ENCODE assay signal across 21 cellular contexts in the genomic region with DNA sequence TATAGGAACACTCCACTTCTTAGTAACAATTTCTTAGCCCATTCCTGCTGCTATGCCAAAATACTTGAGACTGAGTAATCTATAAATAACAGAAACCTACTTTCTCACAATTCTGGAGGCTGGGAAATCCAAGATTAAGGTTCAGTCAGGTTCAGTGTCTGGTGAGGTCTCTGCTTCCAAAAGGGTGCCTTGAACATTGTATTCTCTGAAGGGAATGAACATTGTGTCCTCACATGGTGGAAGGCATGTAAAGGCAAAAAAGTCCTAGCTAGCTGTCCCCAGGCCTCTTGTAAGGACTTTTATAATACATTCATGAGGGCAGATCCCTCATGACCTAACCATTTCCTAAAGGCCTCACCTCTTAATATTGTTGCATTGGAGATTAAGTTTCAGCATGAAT. TPM values are rescaled to one million over a fixed set of nuclear protein-coding genes. Genes with fewer than 3 reads are reported as not detected.
DNase-seq lines count a peak whose midpoint lies in the region; ATAC-seq and TF ChIP-seq lines count a peak whose summit lies in the region.
"Had no signal": no experiment of that assay in that cellular context is flagged by ENCODE, and none has a peak within 500 bp of the region (broad histone marks: within the 10 kb centered on the region; RNA-seq: fewer than 3 reads in every experiment).

No MANE protein-coding gene starts in this region.

- peak; percentile 70 for TF ChIP-seq EP300 in esophagus muscularis mucosa (IDR thresholded peaks at IDR 0.05)

- H3K4me3 ChIP-seq in esophagus muscularis mucosa = no peak overlapping the region
- H3K4me3 ChIP-seq in psoas muscle = no peak overlapping the region
- H3K4me3 ChIP-seq in uterus = no peak overlapping the region
- H3K4me3 ChIP-seq in Caco-2 (ENCODE audit: low read depth, low read length) = no peak overlapping the region
- H3K4me3 ChIP-seq: BLaER1 had no signal

- DNase-seq in activated T-cell treated with anti-CD3 and anti-CD28 coated beads, Interleukin-2, amount 50 U/mL, for 72 hours = no peak
- no peak for DNase-seq in activated T-cell treated with anti-CD3 and anti-CD28 coated beads, Interleukin-2, amount 50 U/mL, for 48 hours
- DNase-seq in esophagus muscularis mucosa (ENCODE audit: extremely low spot score) = no peak
- DNase-seq in psoas muscle = no peak
- DNase-seq in uterus = no peak
- DNase-seq in DMS 273 treated with DMSO at 0.1 percent for 48 hours (lab: John Stamatoyannopoulos, UW) = no peak
- no peak for DNase-seq in stimulated activated CD4-positive, alpha-beta T cell treated with anti-CD3 and anti-CD28 coated beads, Interleukin-2, amount 100 ng/mL, for 24 hours
- DNase-seq in Caco-2 = no peak
- DNase-seq: 8988T; activated CD8-positive, alpha-beta memory T cell treated with anti-CD3 and anti-CD28 coated beads, Interleukin-2, amount 10 ng/mL, durations not matched to agents 7 days and 5 days; activated gamma-delta T cell treated with Interleukin-2 at 50 U/mL for 16 hours; effector memory CD4-positive, alpha-beta T cell; GF-D8; H9; naive thymus-derived CD4-positive, alpha-beta T cell; NCI-H187; NCI-H446 treated with DMSO at 0.1 percent for 48 hours; SIG-M5 had no signal

- intact Hi-C loops in esophagus muscularis mucosa (cut with DNase I) (loop anchor here (5.0 kb wide), 1 partner anchor 390 kb away; no protein-coding TSS in a partner anchor), psoas muscle (cut with DNase I) (loop anchor here (5.0 kb wide), 2 partner anchors 565 to 580 kb away; no protein-coding TSS in a partner anchor), uterus (cut with DNase I; ENCODE audit: low total_unique reads) (loop anchor here (10.0 kb wide), 2 partner anchors 82 to 588 kb away; a partner anchor contains a TSS), Caco-2 (cut with micrococcal nuclease; ENCODE audit: unreplicated experiment) (loop anchor here (10.0 kb wide), 1 partner anchor 668 kb away; a partner anchor contains a TSS)

- TF ChIP-seq CTCF in esophagus muscularis mucosa (IDR thresholded peaks at IDR 0.05) (no peak), psoas muscle (IDR thresholded peaks at IDR 0.05) (no peak), uterus (IDR thresholded peaks at IDR 0.05) (no peak), Caco-2 (IDR thresholded peaks at IDR 0.05; ENCODE audit: insufficient read depth in 1 of 2, low read depth in 1 of 2, low read length in 1 of 2, severe bottlenecking in 1 of 2, unreplicated experiment in 1 of 2) (no peak)

- H3K27ac ChIP-seq in esophagus muscularis mucosa (replicated peaks in 1 of 4) (peak overlapping the region; percentile 64 to 82 (median 78)), psoas muscle (peak overlapping the region; percentile 13), uterus (peak overlapping the region; percentile 58 to 82)
- H3K27ac ChIP-seq: BLaER1 had no signal

- no peak for TF ChIP-seq POLR2A in esophagus muscularis mucosa (IDR thresholded peaks at IDR 0.05; ENCODE audit: low read depth)
- TF ChIP-seq POLR2A in uterus (IDR thresholded peaks at IDR 0.05) = no peak

- H3K4me1 ChIP-seq in esophagus muscularis mucosa (peaks cover 19 to 29% (median 21%) of the 10 kb centered on the region in 4 donors), psoas muscle (peaks cover 14% of the 10 kb centered on the region), uterus (no peaks in the 10 kb centered on the region), Caco-2 (no peaks in the 10 kb centered on the region; the same call in 1 of the 2 replicates)
- H3K4me1 ChIP-seq: BLaER1 had no signal

- H3K4me1 Mint-ChIP-seq in activated T-cell treated with anti-CD3 and anti-CD28 coated beads, Interleukin-2, amount 50 U/mL, for 72 hours (ENCODE audit: low read depth) = no peaks in the 10 kb centered on the region
- H3K4me1 Mint-ChIP-seq in Caco-2 (ENCODE audit: low read depth, unreplicated experiment) = no peaks in the 10 kb centered on the region
- H3K4me1 Mint-ChIP-seq: activated CD8-positive, alpha-beta memory T cell treated with anti-CD3 and anti-CD28 coated beads, Interleukin-2, amount 10 ng/mL, durations not matched to agents 7 days and 5 days; H9 had no signal

- H3K36me3 ChIP-seq in esophagus muscularis mucosa (no peaks in the 10 kb centered on the region), psoas muscle (ENCODE audit: insufficient read depth in 1 of 2, low read depth in 1 of 2) (no peaks in the 10 kb centered on the region), uterus (no peaks in the 10 kb centered on the region), Caco-2 (ENCODE audit: control insufficient read depth, insufficient read depth, low read length) (no peaks in the 10 kb centered on the region)
- H3K36me3 ChIP-seq: BLaER1 had no signal

- CTCF ChIA-PET in Caco-2 (lab: Charles Lee) = no interaction called here

- H3K27ac Mint-ChIP-seq in activated T-cell treated with anti-CD3 and anti-CD28 coated beads, Interleukin-2, amount 50 U/mL, for 72 hours = peak overlapping the region; percentile 18
- no peak overlapping the region for H3K27ac Mint-ChIP-seq in Caco-2 (ENCODE audit: unreplicated experiment)
- H3K27ac Mint-ChIP-seq: activated CD8-positive, alpha-beta memory T cell treated with anti-CD3 and anti-CD28 coated beads, Interleukin-2, amount 10 ng/mL, durations not matched to agents 7 days and 5 days; H9 had no signal

- H3K9me3 ChIP-seq in esophagus muscularis mucosa (no peaks in the 10 kb centered on the region), psoas muscle (no peaks in the 10 kb centered on the region), uterus (no peaks in the 10 kb centered on the region), Caco-2 (no peaks in the 10 kb centered on the region)
- H3K9me3 ChIP-seq: BLaER1 had no signal

- H3K27me3 ChIP-seq in esophagus muscularis mucosa = no peaks in the 10 kb centered on the region
- H3K27me3 ChIP-seq in psoas muscle (ENCODE audit: insufficient read depth in 3 of 3, low read length in 2 of 3) = no peaks in the 10 kb centered on the region
- no peaks in the 10 kb centered on the region for H3K27me3 ChIP-seq in uterus
- H3K27me3 ChIP-seq in Caco-2 (replicated peaks; ENCODE audit: control insufficient read depth, insufficient read depth, low read length) = no peaks in the 10 kb centered on the region
- H3K27me3 ChIP-seq: BLaER1 had no signal

- no peaks in the 10 kb centered on the region for H3K27me3 Mint-ChIP-seq in activated T-cell treated with anti-CD3 and anti-CD28 coated beads, Interleukin-2, amount 50 U/mL, for 72 hours (ENCODE audit: low read depth)
- no peaks in the 10 kb centered on the region for H3K27me3 Mint-ChIP-seq in Caco-2 (ENCODE audit: insufficient read depth, unreplicated experiment)
- H3K27me3 Mint-ChIP-seq: activated CD8-positive, alpha-beta memory T cell treated with anti-CD3 and anti-CD28 coated beads, Interleukin-2, amount 10 ng/mL, durations not matched to agents 7 days and 5 days; naive thymus-derived CD4-positive, alpha-beta T cell had no signal

- POLR2A ChIA-PET in Caco-2 (lab: Charles Lee) = no interaction called here

- no peaks in the 10 kb centered on the region for H3K36me3 Mint-ChIP-seq in activated T-cell treated with anti-CD3 and anti-CD28 coated beads, Interleukin-2, amount 50 U/mL, for 72 hours (ENCODE audit: insufficient read depth in 2 of 2)
- no peaks in the 10 kb centered on the region for H3K36me3 Mint-ChIP-seq in Caco-2 (ENCODE audit: insufficient read depth, unreplicated experiment)
- H3K36me3 Mint-ChIP-seq: activated CD8-positive, alpha-beta memory T cell treated with anti-CD3 and anti-CD28 coated beads, Interleukin-2, amount 10 ng/mL, durations not matched to agents 7 days and 5 days; naive thymus-derived CD4-positive, alpha-beta T cell had no signal

- no peak overlapping the region for H3K4me3 Mint-ChIP-seq in activated T-cell treated with anti-CD3 and anti-CD28 coated beads, Interleukin-2, amount 50 U/mL, for 72 hours
- H3K4me3 Mint-ChIP-seq in Caco-2 (ENCODE audit: unreplicated experiment) = no peak overlapping the region
- H3K4me3 Mint-ChIP-seq: activated CD8-positive, alpha-beta memory T cell treated with anti-CD3 and anti-CD28 coated beads, Interleukin-2, amount 10 ng/mL, durations not matched to agents 7 days and 5 days; H9; naive thymus-derived CD4-positive, alpha-beta T cell had no signal

- H3K9me3 Mint-ChIP-seq in activated T-cell treated with anti-CD3 and anti-CD28 coated beads, Interleukin-2, amount 50 U/mL, for 72 hours = no peaks in the 10 kb centered on the region
- H3K9me3 Mint-ChIP-seq in Caco-2 (ENCODE audit: unreplicated experiment) = no peaks in the 10 kb centered on the region
- H3K9me3 Mint-ChIP-seq: H9; naive thymus-derived CD4-positive, alpha-beta T cell had no signal

- no TSS peak for BruUV-seq in Caco-2 (replicated peaks; lab: Mats Ljungman, UMichigan)

- ATAC-seq in activated T-cell treated with anti-CD3 and anti-CD28 coated beads, Interleukin-2, amount 50 U/mL, for 72 hours (replicated peaks in 1 of 2) = no peak
- ATAC-seq in psoas muscle = peak in 3 of 4 donors; percentile 34 to 61 (median 56)
- ATAC-seq: activated CD4-positive, CD25-positive, alpha-beta regulatory T cell treated with anti-CD3 and anti-CD28 coated beads, Interleukin-2, amount 50 U/mL, for 24 hours; activated CD8-positive, alpha-beta memory T cell treated with anti-CD3 and anti-CD28 coated beads, Interleukin-2, amount 10 ng/mL, durations not matched to agents 7 days and 5 days; naive thymus-derived CD4-positive, alpha-beta T cell had no signal

RNA-seq across cellular contexts. Expression of a gene that starts 6.9 kb away (rescaled TPM):
- 1 to 10 TPM; 2.5 to 3.4 TPM for total RNA-seq in activated T-cell treated with anti-CD3 and anti-CD28 coated beads, Interleukin-2, amount 50 U/mL, for 72 hours
- total RNA-seq in esophagus muscularis mucosa (1 to 10 TPM in 1 of 4 donors, under 1 TPM in 2, not detected in 1; 0.29 to 1.3 (median 0.99) TPM), psoas muscle (1 to 10 TPM in 1 of 4 donors, not detected in 3; 1.6 TPM), uterus (1 to 10 TPM in 2 of 4 donors, under 1 TPM in 1, not detected in 1; 0.59 to 4.8 (median 2.5) TPM), Caco-2 (2022) (1.7 TPM in 1 of 2 replicates, not detected in the other)
- polyA plus RNA-seq in psoas muscle = 1 to 10 TPM in 1 of 3 donors, under 1 TPM in 2; 0.06 to 1.4 (median 0.37) TPM
- total RNA-seq: M059J had no signal

Comparison
In these comparisons a context has a peak if more than half of its experiments do, and no peak if none do; other contexts are left out.
1. ATAC-seq: peak in psoas muscle (3 of 4); none in activated T-cell treated with anti-CD3 and anti-CD28 coated beads, Interleukin-2, amount 50 U/mL, for 72 hours (0 of 2).
2. H3K27ac ChIP-seq: peak in every context shown above with its lines; median percentile 78 in esophagus muscularis mucosa; 70 in uterus; 13 in psoas muscle.